In genomic region chr20:4161447-4162251, GRCh38 we compare ENCODE assay signal across 8 cellular contexts. TPM values are rescaled to one million over a fixed set of nuclear protein-coding genes. Genes with fewer than 3 reads are reported as not detected.
DNase-seq lines count a peak whose midpoint lies in the region; ATAC-seq and TF ChIP-seq lines count a peak whose summit lies in the region.

No MANE protein-coding gene starts in this region.

- WGBS in spleen, 5 donors = 31 to 48% (median 37%) methylated on average over 19 to 26 of the region's 26 CpGs

- no peaks in the 10 kb centered on the region for H3K79me2 ChIP-seq in OCI-LY3 (ENCODE audit: low read length)

- peaks cover 27% of the 10 kb centered on the region for H3K4me1 ChIP-seq in OCI-LY3 (ENCODE audit: low read length)
- peaks cover 6 to 24% (median 20%) of the 10 kb centered on the region in 6 donors for H3K4me1 ChIP-seq in spleen

- H4K20me1 ChIP-seq in OCI-LY3 (ENCODE audit: insufficient read depth, low read length) = no peaks in the 10 kb centered on the region

- H2AFZ ChIP-seq in OCI-LY3 (ENCODE audit: low read depth, low read length) = no peak overlapping the region

- TF ChIP-seq CTCF in OCI-LY3 (IDR thresholded peaks at IDR 0.05; ENCODE audit: low read depth, low read length) = no peak
- TF ChIP-seq CTCF in epithelial cell of esophagus (IDR thresholded peaks at IDR 0.05; ENCODE audit: insufficient read depth, low read depth, low read length, missing control alignments) = no peak
- no peak for TF ChIP-seq CTCF in spleen (IDR thresholded peaks at IDR 0.05 in 8 of 11, conservative IDR thresholded peaks at IDR 0.05 in 3 of 11)

- ATAC-seq in HG03354 (IDR thresholded peaks at IDR 0.05; ENCODE audit: poor library complexity, severe bottlenecking, unreplicated experiment) = no peak

- peak overlapping the region; percentile 64 for H3K4me2 ChIP-seq in OCI-LY3 (ENCODE audit: low read length)

- peaks cover 11% of the 10 kb centered on the region for H3K27me3 ChIP-seq in OCI-LY3 (ENCODE audit: low read depth, low read length)
- H3K27me3 ChIP-seq in spleen (replicated peaks in 1 of 7) = peaks cover 0 to 9% (median 0%) of the 10 kb centered on the region in 7 donors

- DNase-seq in NCI-H2081 (lab: John Stamatoyannopoulos, UW) (peak; percentile 21 to 44), NCI-H2081 treated with DMSO at 0.1 percent for 48 hours (lab: John Stamatoyannopoulos, UW) (no peak), epithelial cell of esophagus (ENCODE audit: low read depth) (peak; percentile 73), spleen (peak; percentile 74)
- no peak for DNase-seq in central memory CD4-positive, alpha-beta T cell
- no peak for DNase-seq in activated effector memory CD4-positive, alpha-beta T cell treated with Interleukin-2 at 50 U/mL for 16 hours

- H3K4me3 ChIP-seq in OCI-LY3 (ENCODE audit: low read length) (0 out of 2 replicates have a peak overlapping the region, but pooled peaks have one; percentile 20), epithelial cell of esophagus (ENCODE audit: low read length) (no peak overlapping the region), spleen (no peak overlapping the region)

- H3K9me3 ChIP-seq in OCI-LY3 (ENCODE audit: insufficient read depth, low read length) (no peaks in the 10 kb centered on the region), spleen (no peaks in the 10 kb centered on the region)

- TF ChIP-seq POLR2A in spleen (IDR thresholded peaks at IDR 0.05) = no peak

- H3K27ac ChIP-seq in OCI-LY3 (ENCODE audit: low read length) (no peak overlapping the region), spleen (peak overlapping the region in 2 of 8 donors; percentile 54 to 63)

- intact Hi-C loops in spleen (cut with DNase I; ENCODE audit: low total_unique reads) = no loop called here

- H3K36me3 ChIP-seq in OCI-LY3 (replicated peaks; ENCODE audit: low read depth, low read length) (no peaks in the 10 kb centered on the region), spleen (no peaks in the 10 kb centered on the region)

- H3K9ac ChIP-seq in OCI-LY3 (ENCODE audit: low read length) = no peak overlapping the region

RNA-seq across cellular contexts. Expression of gene SMOX, which starts 13.0 kb away (rescaled TPM):
- total RNA-seq in spleen = 10 to 100 TPM in 2 of 7 donors, 1 to 10 TPM in 5; 5.2 to 12.9 (median 8.3) TPM
- polyA plus RNA-seq in spleen = 1 to 10 TPM; 4.2 to 4.9 (median 4.6) TPM

Comparison
In these comparisons a context has a peak if more than half of its experiments do, and no peak if none do; other contexts are left out.
1. DNase-seq: peak in NCI-H2081 (2 of 2), epithelial cell of esophagus (single experiment) and spleen (single experiment); none in NCI-H2081 treated with DMSO at 0.1 percent for 48 hours (single experiment), central memory CD4-positive, alpha-beta T cell (single experiment) and activated effector memory CD4-positive, alpha-beta T cell treated with Interleukin-2 at 50 U/mL for 16 hours (single experiment).